Comparison of ENCODE assay signal across 2 cellular contexts in the genomic region with DNA sequence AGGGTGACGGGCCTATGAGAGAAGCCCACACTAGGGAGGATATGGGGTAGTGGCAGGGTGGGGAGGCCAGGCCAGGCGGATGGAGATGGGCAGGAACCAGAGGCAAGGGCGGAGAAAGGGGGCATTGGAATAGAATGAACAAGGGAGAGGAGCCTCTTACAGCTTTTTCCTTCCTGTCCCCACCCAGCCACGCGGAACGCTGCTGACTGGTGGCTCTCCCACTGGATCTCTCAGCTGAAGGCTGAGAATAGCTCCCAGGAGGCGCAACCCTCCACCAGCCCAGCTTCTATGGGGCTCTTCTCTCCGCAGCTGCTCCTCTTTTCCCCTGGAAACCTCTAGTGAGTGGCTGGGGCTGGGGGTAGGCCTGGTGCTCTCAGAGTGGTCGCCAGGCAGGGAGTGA.
TF ChIP-seq lines count a peak whose summit lies in the region.

No MANE protein-coding gene starts in this region.

TF ChIP-seq in SK-N-SH, 30 proteins besides CTCF, POLR2A, EP300 and RAD21 (continued from another document):
- TF ChIP-seq, protein P1, sequence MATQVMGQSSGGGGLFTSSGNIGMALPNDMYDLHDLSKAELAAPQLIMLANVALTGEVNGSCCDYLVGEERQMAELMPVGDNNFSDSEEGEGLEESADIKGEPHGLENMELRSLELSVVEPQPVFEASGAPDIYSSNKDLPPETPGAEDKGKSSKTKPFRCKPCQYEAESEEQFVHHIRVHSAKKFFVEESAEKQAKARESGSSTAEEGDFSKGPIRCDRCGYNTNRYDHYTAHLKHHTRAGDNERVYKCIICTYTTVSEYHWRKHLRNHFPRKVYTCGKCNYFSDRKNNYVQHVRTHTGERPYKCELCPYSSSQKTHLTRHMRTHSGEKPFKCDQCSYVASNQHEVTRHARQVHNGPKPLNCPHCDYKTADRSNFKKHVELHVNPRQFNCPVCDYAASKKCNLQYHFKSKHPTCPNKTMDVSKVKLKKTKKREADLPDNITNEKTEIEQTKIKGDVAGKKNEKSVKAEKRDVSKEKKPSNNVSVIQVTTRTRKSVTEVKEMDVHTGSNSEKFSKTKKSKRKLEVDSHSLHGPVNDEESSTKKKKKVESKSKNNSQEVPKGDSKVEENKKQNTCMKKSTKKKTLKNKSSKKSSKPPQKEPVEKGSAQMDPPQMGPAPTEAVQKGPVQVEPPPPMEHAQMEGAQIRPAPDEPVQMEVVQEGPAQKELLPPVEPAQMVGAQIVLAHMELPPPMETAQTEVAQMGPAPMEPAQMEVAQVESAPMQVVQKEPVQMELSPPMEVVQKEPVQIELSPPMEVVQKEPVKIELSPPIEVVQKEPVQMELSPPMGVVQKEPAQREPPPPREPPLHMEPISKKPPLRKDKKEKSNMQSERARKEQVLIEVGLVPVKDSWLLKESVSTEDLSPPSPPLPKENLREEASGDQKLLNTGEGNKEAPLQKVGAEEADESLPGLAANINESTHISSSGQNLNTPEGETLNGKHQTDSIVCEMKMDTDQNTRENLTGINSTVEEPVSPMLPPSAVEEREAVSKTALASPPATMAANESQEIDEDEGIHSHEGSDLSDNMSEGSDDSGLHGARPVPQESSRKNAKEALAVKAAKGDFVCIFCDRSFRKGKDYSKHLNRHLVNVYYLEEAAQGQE (IDR thresholded peaks at IDR 0.05; ENCODE audit: low read depth, low read length) = no peak
- TF ChIP-seq TEAD4 (IDR thresholded peaks at IDR 0.05; ENCODE audit: borderline replicate concordance, insufficient read depth) (no peak), SIN3A (IDR thresholded peaks at IDR 0.05; ENCODE audit: borderline replicate concordance, low read depth, low read length) (no peak), PBX3 (IDR thresholded peaks at IDR 0.05) (no peak), FOXM1 (IDR thresholded peaks at IDR 0.05; ENCODE audit: low read depth) (no peak), SMC3 (IDR thresholded peaks at IDR 0.05; ENCODE audit: low read depth, low read length) (no peak), MEF2A (IDR thresholded peaks at IDR 0.05; ENCODE audit: borderline replicate concordance, low read depth) (no peak), EZH2phosphoT487 (IDR thresholded peaks at IDR 0.05; ENCODE audit: borderline replicate concordance, low read depth) (no peak), ELF1 (IDR thresholded peaks at IDR 0.05) (no peak), TAF1 (IDR thresholded peaks at IDR 0.05; ENCODE audit: borderline replicate concordance, low read depth, low read length) (no peak), GABPA (IDR thresholded peaks at IDR 0.05; ENCODE audit: low read depth) (no peak), CHD2 (IDR thresholded peaks at IDR 0.05; ENCODE audit: low read length, partially characterized antibody) (no peak), NRF1 (IDR thresholded peaks at IDR 0.05; ENCODE audit: low read depth, low read length) (no peak)
- TF ChIP-seq, protein P2, sequence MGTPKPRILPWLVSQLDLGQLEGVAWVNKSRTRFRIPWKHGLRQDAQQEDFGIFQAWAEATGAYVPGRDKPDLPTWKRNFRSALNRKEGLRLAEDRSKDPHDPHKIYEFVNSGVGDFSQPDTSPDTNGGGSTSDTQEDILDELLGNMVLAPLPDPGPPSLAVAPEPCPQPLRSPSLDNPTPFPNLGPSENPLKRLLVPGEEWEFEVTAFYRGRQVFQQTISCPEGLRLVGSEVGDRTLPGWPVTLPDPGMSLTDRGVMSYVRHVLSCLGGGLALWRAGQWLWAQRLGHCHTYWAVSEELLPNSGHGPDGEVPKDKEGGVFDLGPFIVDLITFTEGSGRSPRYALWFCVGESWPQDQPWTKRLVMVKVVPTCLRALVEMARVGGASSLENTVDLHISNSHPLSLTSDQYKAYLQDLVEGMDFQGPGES (IDR thresholded peaks at IDR 0.05; ENCODE audit: low read depth, low read length) = no peak
- TF ChIP-seq, protein P3, sequence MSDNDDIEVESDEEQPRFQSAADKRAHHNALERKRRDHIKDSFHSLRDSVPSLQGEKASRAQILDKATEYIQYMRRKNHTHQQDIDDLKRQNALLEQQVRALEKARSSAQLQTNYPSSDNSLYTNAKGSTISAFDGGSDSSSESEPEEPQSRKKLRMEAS (IDR thresholded peaks at IDR 0.05; ENCODE audit: low read depth) = no peak

TF ChIP-seq in SK-N-SH treated with all-trans-retinoic acid at 6 μM for 48 hours, 23 proteins besides CTCF, POLR2A, EP300 and RAD21 (continued from another document):
- TF ChIP-seq, protein P4, sequence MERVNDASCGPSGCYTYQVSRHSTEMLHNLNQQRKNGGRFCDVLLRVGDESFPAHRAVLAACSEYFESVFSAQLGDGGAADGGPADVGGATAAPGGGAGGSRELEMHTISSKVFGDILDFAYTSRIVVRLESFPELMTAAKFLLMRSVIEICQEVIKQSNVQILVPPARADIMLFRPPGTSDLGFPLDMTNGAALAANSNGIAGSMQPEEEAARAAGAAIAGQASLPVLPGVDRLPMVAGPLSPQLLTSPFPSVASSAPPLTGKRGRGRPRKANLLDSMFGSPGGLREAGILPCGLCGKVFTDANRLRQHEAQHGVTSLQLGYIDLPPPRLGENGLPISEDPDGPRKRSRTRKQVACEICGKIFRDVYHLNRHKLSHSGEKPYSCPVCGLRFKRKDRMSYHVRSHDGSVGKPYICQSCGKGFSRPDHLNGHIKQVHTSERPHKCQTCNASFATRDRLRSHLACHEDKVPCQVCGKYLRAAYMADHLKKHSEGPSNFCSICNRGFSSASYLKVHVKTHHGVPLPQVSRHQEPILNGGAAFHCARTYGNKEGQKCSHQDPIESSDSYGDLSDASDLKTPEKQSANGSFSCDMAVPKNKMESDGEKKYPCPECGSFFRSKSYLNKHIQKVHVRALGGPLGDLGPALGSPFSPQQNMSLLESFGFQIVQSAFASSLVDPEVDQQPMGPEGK (CRISPR knock-in tag; IDR thresholded peaks at IDR 0.05; ENCODE audit: borderline replicate concordance) = no peak
- no peak for TF ChIP-seq ZNF565 (CRISPR knock-in tag; conservative IDR thresholded peaks at IDR 0.05; ENCODE audit: low read depth)
